In the genomic region with DNA sequence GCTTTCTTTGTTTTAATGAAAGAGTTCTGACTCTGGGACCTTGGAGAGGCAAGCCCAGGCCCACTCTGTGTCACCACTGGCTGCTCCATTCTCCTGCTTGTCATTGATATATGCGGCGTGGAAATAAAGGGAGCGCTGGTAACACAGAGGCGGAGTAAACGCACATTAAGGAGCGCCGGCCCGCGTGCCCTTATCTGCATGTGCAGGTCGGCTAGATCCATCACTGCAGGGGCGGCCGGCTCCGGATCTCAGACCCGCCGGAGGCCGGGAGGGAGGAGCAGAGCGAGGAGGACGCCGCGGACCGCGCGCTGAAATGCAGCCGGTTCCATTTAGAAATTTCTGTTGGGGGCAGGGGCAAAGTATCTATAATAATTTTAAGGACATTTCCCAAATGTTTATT, we compare ENCODE assay signal across 20 cellular contexts.
A peak's percentile ranks its signal among the peaks of the same experiment; 100 is the strongest.
DNase-seq lines count a peak whose midpoint lies in the region; ATAC-seq and TF ChIP-seq lines count a peak whose summit lies in the region.
"Had no signal": no experiment of that assay in that cellular context is flagged by ENCODE, and none has a peak within 500 bp of the region (broad histone marks: within the 10 kb centered on the region; RNA-seq: fewer than 3 reads in every experiment).

No MANE protein-coding gene starts in this region.

- no peaks in the 10 kb centered on the region for H3K9me3 ChIP-seq in lower lobe of right lung
- no peaks in the 10 kb centered on the region for H3K9me3 ChIP-seq in testis
- no peaks in the 10 kb centered on the region for H3K9me3 ChIP-seq in WERI-Rb-1 (ENCODE audit: severe bottlenecking)
- no peaks in the 10 kb centered on the region for H3K9me3 ChIP-seq in Karpas-422 (ENCODE audit: low read length)
- H3K9me3 ChIP-seq: psoas muscle, transverse colon had no signal

- 62 to 71% methylated on average over 24 of the region's 24 CpGs for WGBS in testis, 2 donors

- no peaks in the 10 kb centered on the region for H3K36me3 ChIP-seq in lower lobe of right lung
- H3K36me3 ChIP-seq in testis (ENCODE audit: low read depth, missing control alignments) = no peaks in the 10 kb centered on the region
- no peaks in the 10 kb centered on the region for H3K36me3 ChIP-seq in WERI-Rb-1
- H3K36me3 ChIP-seq in Karpas-422 (ENCODE audit: insufficient read depth, low read length) = no peaks in the 10 kb centered on the region
- H3K36me3 ChIP-seq: transverse colon had no signal

- peaks cover 31% of the 10 kb centered on the region for H3K27me3 Mint-ChIP-seq in activated T-cell treated with anti-CD3 and anti-CD28 coated beads, Interleukin-2, amount 50 U/mL, for 24 hours
- peaks cover 7% of the 10 kb centered on the region for H3K27me3 Mint-ChIP-seq in activated T-cell treated with anti-CD3 and anti-CD28 coated beads, Interleukin-2, amount 50 U/mL, for 4 hours (ENCODE audit: low read depth)
- peaks cover 10% of the 10 kb centered on the region for H3K27me3 Mint-ChIP-seq in chondrocyte (ENCODE audit: low read depth)

- H3K4me3 ChIP-seq in lower lobe of right lung = no peak overlapping the region
- H3K4me3 ChIP-seq in testis = no peak overlapping the region
- H3K4me3 ChIP-seq in WERI-Rb-1 (ENCODE audit: low read depth, low read length) = no peak overlapping the region
- H3K4me3 ChIP-seq in Karpas-422 (ENCODE audit: low read length) = no peak overlapping the region
- H3K4me3 ChIP-seq: lung, psoas muscle, transverse colon had no signal

- no peak for TF ChIP-seq POLR2A in testis (IDR thresholded peaks at IDR 0.05)

- H3K36me3 Mint-ChIP-seq in activated T-cell treated with anti-CD3 and anti-CD28 coated beads, Interleukin-2, amount 50 U/mL, for 24 hours (ENCODE audit: low read depth) = no peaks in the 10 kb centered on the region
- H3K36me3 Mint-ChIP-seq in activated T-cell treated with anti-CD3 and anti-CD28 coated beads, Interleukin-2, amount 50 U/mL, for 4 hours (ENCODE audit: insufficient read depth) = no peaks in the 10 kb centered on the region
- no peaks in the 10 kb centered on the region for H3K36me3 Mint-ChIP-seq in chondrocyte (ENCODE audit: low read depth)
- H3K36me3 Mint-ChIP-seq: CD8-positive, alpha-beta memory T cell had no signal

- DNase-seq in activated T-cell treated with anti-CD3 and anti-CD28 coated beads, Interleukin-2, amount 50 U/mL, for 24 hours = peak; percentile 5
- DNase-seq in activated T-cell treated with anti-CD3 and anti-CD28 coated beads, Interleukin-2, amount 50 U/mL, for 4 hours = no peak
- DNase-seq in chondrocyte (ENCODE audit: low spot score) = peak; percentile 89
- peak; percentile 38 for DNase-seq in lower lobe of right lung
- DNase-seq in testis = peak; percentile 13
- DNase-seq in WERI-Rb-1 = no peak
- DNase-seq in Karpas-422 = no peak
- DNase-seq: activated CD4-positive, alpha-beta T cell treated with anti-CD3 and anti-CD28 coated beads for 48 hours; caudate nucleus; dermis blood vessel endothelial cell; DMS153; NCI-H2171 treated with DMSO at 0.1 percent for 48 hours; NCI-H524 treated with DMSO at 0.1 percent for 48 hours; psoas muscle; stimulated activated naive CD8-positive, alpha-beta T cell treated with anti-CD3 and anti-CD28 coated beads, Interleukin-15, amount 100 ng/mL, for 72 hours; transverse colon had no signal

- no peaks in the 10 kb centered on the region for H4K20me1 ChIP-seq in Karpas-422 (ENCODE audit: insufficient read depth, low read depth, low read length)

- H3K9ac ChIP-seq in Karpas-422 (ENCODE audit: low read length) = no peak overlapping the region

- peaks cover 4% of the 10 kb centered on the region for H3K4me1 Mint-ChIP-seq in activated T-cell treated with anti-CD3 and anti-CD28 coated beads, Interleukin-2, amount 50 U/mL, for 24 hours (ENCODE audit: low read depth)
- H3K4me1 Mint-ChIP-seq in activated T-cell treated with anti-CD3 and anti-CD28 coated beads, Interleukin-2, amount 50 U/mL, for 4 hours (ENCODE audit: low read depth) = peaks cover 2% of the 10 kb centered on the region
- no peaks in the 10 kb centered on the region for H3K4me1 Mint-ChIP-seq in chondrocyte (ENCODE audit: low read depth)

- ATAC-seq in activated T-cell treated with anti-CD3 and anti-CD28 coated beads, Interleukin-2, amount 50 U/mL, for 4 hours = no peak
- ATAC-seq in lower lobe of right lung (no peak), HG02852 (IDR thresholded peaks at IDR 0.05; ENCODE audit: unreplicated experiment) (no peak)
- ATAC-seq: psoas muscle; stimulated activated naive CD8-positive, alpha-beta T cell treated with anti-CD3 and anti-CD28 coated beads, Interleukin-15, amount 100 ng/mL, for 72 hours had no signal

- no peaks in the 10 kb centered on the region for H3K79me2 ChIP-seq in Karpas-422 (ENCODE audit: low read length)

- no peak overlapping the region for H2AFZ ChIP-seq in Karpas-422 (ENCODE audit: low read length)

- intact Hi-C loops in lower lobe of right lung (cut with DNase I) = no loop called here
- intact Hi-C loops in testis (cut with DNase I; ENCODE audit: low total_unique reads) = no loop called here

- H3K27ac Mint-ChIP-seq in activated T-cell treated with anti-CD3 and anti-CD28 coated beads, Interleukin-2, amount 50 U/mL, for 24 hours = no peak overlapping the region
- no peak overlapping the region for H3K27ac Mint-ChIP-seq in chondrocyte (ENCODE audit: unreplicated experiment)
- H3K27ac Mint-ChIP-seq: CD8-positive, alpha-beta memory T cell; stimulated activated naive CD8-positive, alpha-beta T cell treated with anti-CD3 and anti-CD28 coated beads, Interleukin-15, amount 100 ng/mL, for 72 hours had no signal

- no peak overlapping the region for H3K4me2 ChIP-seq in Karpas-422 (ENCODE audit: low read depth, low read length, poor library complexity, severe bottlenecking)

- H3K4me3 Mint-ChIP-seq in activated T-cell treated with anti-CD3 and anti-CD28 coated beads, Interleukin-2, amount 50 U/mL, for 24 hours = no peak overlapping the region
- H3K4me3 Mint-ChIP-seq in activated T-cell treated with anti-CD3 and anti-CD28 coated beads, Interleukin-2, amount 50 U/mL, for 4 hours = no peak overlapping the region
- no peak overlapping the region for H3K4me3 Mint-ChIP-seq in chondrocyte (ENCODE audit: unreplicated experiment)
- H3K4me3 Mint-ChIP-seq: CD8-positive, alpha-beta memory T cell; neural crest cell; stimulated activated naive CD8-positive, alpha-beta T cell treated with anti-CD3 and anti-CD28 coated beads, Interleukin-15, amount 100 ng/mL, for 72 hours had no signal

- no peaks in the 10 kb centered on the region for H3K9me2 ChIP-seq in Karpas-422 (replicated peaks; ENCODE audit: insufficient read depth, low read length)

- no peak for TF ChIP-seq CTCF in chondrocyte (IDR thresholded peaks at IDR 0.05)
- no peak for TF ChIP-seq CTCF in lower lobe of right lung (IDR thresholded peaks at IDR 0.05)
- no peak for TF ChIP-seq CTCF in testis (IDR thresholded peaks at IDR 0.05)
- TF ChIP-seq CTCF in WERI-Rb-1 (IDR thresholded peaks at IDR 0.05; ENCODE audit: low read depth, low read length) = no peak

- no peaks in the 10 kb centered on the region for H3K9me3 Mint-ChIP-seq in activated T-cell treated with anti-CD3 and anti-CD28 coated beads, Interleukin-2, amount 50 U/mL, for 24 hours
- no peaks in the 10 kb centered on the region for H3K9me3 Mint-ChIP-seq in activated T-cell treated with anti-CD3 and anti-CD28 coated beads, Interleukin-2, amount 50 U/mL, for 4 hours
- no peaks in the 10 kb centered on the region for H3K9me3 Mint-ChIP-seq in chondrocyte (ENCODE audit: low read depth)
- H3K9me3 Mint-ChIP-seq: CD8-positive, alpha-beta memory T cell; neural crest cell; stimulated activated naive CD8-positive, alpha-beta T cell treated with anti-CD3 and anti-CD28 coated beads, Interleukin-15, amount 100 ng/mL, for 72 hours had no signal

- H3K4me1 ChIP-seq in lower lobe of right lung = no peaks in the 10 kb centered on the region
- H3K4me1 ChIP-seq in testis = no peaks in the 10 kb centered on the region
- no peaks in the 10 kb centered on the region for H3K4me1 ChIP-seq in Karpas-422 (ENCODE audit: low read length)
- H3K4me1 ChIP-seq: psoas muscle, transverse colon had no signal

- H3K27ac ChIP-seq in lower lobe of right lung = no peak overlapping the region
- no peak overlapping the region for H3K27ac ChIP-seq in testis
- no peak overlapping the region for H3K27ac ChIP-seq in WERI-Rb-1
- H3K27ac ChIP-seq in Karpas-422 (ENCODE audit: low read length) = no peak overlapping the region
- H3K27ac ChIP-seq: psoas muscle, transverse colon had no signal

- H3K27me3 ChIP-seq in lower lobe of right lung (ENCODE audit: low read depth) = peaks cover 20% of the 10 kb centered on the region
- no peaks in the 10 kb centered on the region for H3K27me3 ChIP-seq in testis
- H3K27me3 ChIP-seq in WERI-Rb-1 (ENCODE audit: insufficient read depth, low read depth, severe bottlenecking) = peaks cover 81% of the 10 kb centered on the region
- H3K27me3 ChIP-seq in Karpas-422 (ENCODE audit: low read length) = no peaks in the 10 kb centered on the region

Comparison
In these comparisons a context has a peak if more than half of its experiments do, and no peak if none do; other contexts are left out.
1. DNase-seq: peak in activated T-cell treated with anti-CD3 and anti-CD28 coated beads, Interleukin-2, amount 50 U/mL, for 24 hours (single experiment), chondrocyte (single experiment), lower lobe of right lung (single experiment) and testis (single experiment); none in activated T-cell treated with anti-CD3 and anti-CD28 coated beads, Interleukin-2, amount 50 U/mL, for 4 hours (single experiment), WERI-Rb-1 (single experiment) and Karpas-422 (single experiment).